In the genomic region with DNA sequence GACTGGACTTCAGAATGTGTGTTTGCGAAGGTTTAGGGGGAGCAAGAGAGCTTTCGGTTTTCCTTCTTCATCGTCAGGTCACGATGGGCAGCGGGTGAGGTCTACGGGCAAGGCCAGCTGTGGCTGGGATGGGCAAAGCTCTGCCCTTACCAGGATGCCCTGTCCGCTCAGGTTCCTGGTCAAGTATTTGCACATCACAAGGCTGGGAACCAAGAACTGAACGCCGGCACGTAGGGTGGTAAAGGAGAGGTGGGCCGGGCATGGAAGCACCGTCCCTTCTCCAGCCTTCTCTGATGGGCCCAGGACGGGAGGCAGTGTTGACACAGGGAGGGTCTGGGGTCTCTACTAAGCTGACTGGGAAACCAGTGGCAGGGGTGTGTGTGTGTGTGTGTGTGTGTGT, we compare ENCODE assay signal across 20 cellular contexts. TPM values are rescaled to one million over a fixed set of nuclear protein-coding genes. Genes with fewer than 3 reads are reported as not detected.
"Had no signal": no experiment of that assay in that cellular context is flagged by ENCODE, and none has a peak within 500 bp of the region (broad histone marks: within the 10 kb centered on the region; RNA-seq: fewer than 3 reads in every experiment).

No MANE protein-coding gene starts in this region.

- H3K27me3 Mint-ChIP-seq: naive thymus-derived CD8-positive, alpha-beta T cell had no signal

- H3K4me3 Mint-ChIP-seq: naive thymus-derived CD8-positive, alpha-beta T cell had no signal

- H3K27ac ChIP-seq: colonic mucosa, hepatocyte, ovary, psoas muscle, right lobe of liver, skin epidermis, suprapubic skin, thyroid gland, upper lobe of left lung, vagina had no signal

- H3K36me3 Mint-ChIP-seq: naive thymus-derived CD8-positive, alpha-beta T cell had no signal

- H3K36me3 ChIP-seq: colonic mucosa, ovary, right lobe of liver, suprapubic skin, thyroid gland, upper lobe of left lung, vagina had no signal

- ATAC-seq: left colon; mucosa of descending colon; naive thymus-derived CD8-positive, alpha-beta T cell; psoas muscle; right lobe of liver had no signal

- H3K9me3 ChIP-seq: colonic mucosa, mucosa of descending colon, ovary, psoas muscle, right lobe of liver, suprapubic skin, thyroid gland, upper lobe of left lung, vagina had no signal

- H3K27me3 ChIP-seq: colonic mucosa, hepatocyte, ovary, right lobe of liver, suprapubic skin, thyroid gland, upper lobe of left lung, vagina had no signal

- H3K4me1 ChIP-seq: colonic mucosa, psoas muscle, right lobe of liver, suprapubic skin, thyroid gland, upper lobe of left lung, vagina had no signal

- DNase-seq: colonic mucosa; effector CD4-positive, alpha-beta T cell; foreskin melanocyte; left colon; mammary epithelial cell; naive thymus-derived CD8-positive, alpha-beta T cell; psoas muscle; retina; stimulated activated CD4-positive, alpha-beta T cell treated with anti-CD3 and anti-CD28 coated beads, Interleukin-12 subunit alpha, Interleukin-12 subunit beta, amount 100 ng/mL, for 4 hours; stimulated activated naive CD4-positive, alpha-beta T cell treated with Interleukin-2 at 50 U/mL for 16 hours; thyroid gland had no signal

- H3K9me3 Mint-ChIP-seq: naive thymus-derived CD8-positive, alpha-beta T cell had no signal

- H3K4me3 ChIP-seq: colonic mucosa, hepatocyte, mucosa of descending colon, ovary, psoas muscle, right lobe of liver, skin epidermis, suprapubic skin, thyroid gland, upper lobe of left lung, vagina had no signal

RNA-seq across cellular contexts. Expression of gene RAMP1, which starts 56.9 kb away (rescaled TPM):
- total RNA-seq: dermis microvascular lymphatic vessel endothelial cell; naive thymus-derived CD8-positive, alpha-beta T cell had no signal
